ENCODE assay signal across 13 cellular contexts in the genomic region with DNA sequence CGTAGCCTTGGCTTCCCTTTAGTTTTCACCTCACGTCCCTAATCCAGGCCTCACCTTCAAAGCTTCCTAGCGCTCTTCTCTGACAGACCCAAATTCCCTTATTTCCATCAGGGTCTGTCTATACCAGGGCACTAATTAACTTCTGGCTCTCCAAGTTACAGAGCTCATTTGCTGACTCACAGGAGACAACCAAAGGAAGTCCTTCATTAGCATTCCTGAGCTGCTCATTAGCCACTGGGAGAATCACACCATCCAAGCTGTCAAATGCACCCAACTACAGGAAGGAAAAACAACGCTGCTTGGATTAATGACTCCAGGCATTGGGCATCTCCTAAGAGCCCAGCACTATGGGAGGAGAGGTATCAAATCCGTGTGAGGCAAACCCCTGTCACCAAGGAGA.
"Had no signal": no experiment of that assay in that cellular context is flagged by ENCODE, and none has a peak within 500 bp of the region (broad histone marks: within the 10 kb centered on the region; RNA-seq: fewer than 3 reads in every experiment).

No MANE protein-coding gene starts in this region.

- H3K36me3 ChIP-seq: ovary had no signal

- H3K27me3 ChIP-seq: ovary had no signal

- H3K9me3 Mint-ChIP-seq: activated naive CD8-positive, alpha-beta T cell treated with anti-CD3 and anti-CD28 coated beads, Interleukin-2, amount 50 U/mL, for 24 hours; activated T-helper 1 cell treated with anti-CD3 and anti-CD28 coated beads, Interleukin-12 subunit alpha, Interleukin-12 subunit beta, Interleukin-2, Interleukin-4 antibody, amounts not matched to agents 30 ng/mL and 10 ng/mL and 1 ng/mL, durations not matched to agents 14 hours and 24 hours and 36 hours; central memory CD8-positive, alpha-beta T cell; nephron progenitor cell; stimulated activated naive CD8-positive, alpha-beta T cell treated with anti-CD3 and anti-CD28 coated beads, Interleukin-15, Interleukin-2, amounts not matched to agents 100 ng/mL and 50 ng/mL, for 24 hours had no signal

- H3K4me3 ChIP-seq: ovary had no signal

- ATAC-seq: activated naive CD8-positive, alpha-beta T cell treated with anti-CD3 and anti-CD28 coated beads, Interleukin-2, amount 50 U/mL, for 24 hours; left ventricle myocardium superior had no signal

- H3K27ac Mint-ChIP-seq: activated naive CD8-positive, alpha-beta T cell treated with anti-CD3 and anti-CD28 coated beads, Interleukin-2, amount 50 U/mL, for 24 hours; activated T-helper 1 cell treated with anti-CD3 and anti-CD28 coated beads, Interleukin-12 subunit alpha, Interleukin-12 subunit beta, Interleukin-2, Interleukin-4 antibody, amounts not matched to agents 30 ng/mL and 10 ng/mL and 1 ng/mL, durations not matched to agents 14 hours and 24 hours and 36 hours; nephron progenitor cell; stimulated activated naive CD8-positive, alpha-beta T cell treated with anti-CD3 and anti-CD28 coated beads, Interleukin-15, Interleukin-2, amounts not matched to agents 100 ng/mL and 50 ng/mL, for 24 hours had no signal

- H3K9me3 ChIP-seq: ovary had no signal

- DNase-seq: activated naive CD4-positive, alpha-beta T cell treated with Interleukin-2 at 50 U/mL for 16 hours; activated naive CD8-positive, alpha-beta T cell treated with anti-CD3 and anti-CD28 coated beads, Interleukin-2, amount 50 U/mL, for 24 hours; effector memory CD4-positive, alpha-beta T cell; erythroblast; left ventricle myocardium superior; mesenchymal stem cell; nephron progenitor cell; ovary; stimulated activated CD4-positive, alpha-beta T cell treated with anti-CD3 and anti-CD28 coated beads, Interleukin-4, amount 100 ng/mL, for 1 hour; SW 1271 had no signal

- H3K4me1 Mint-ChIP-seq: activated naive CD8-positive, alpha-beta T cell treated with anti-CD3 and anti-CD28 coated beads, Interleukin-2, amount 50 U/mL, for 24 hours; central memory CD8-positive, alpha-beta T cell had no signal

- H3K4me3 Mint-ChIP-seq: activated naive CD8-positive, alpha-beta T cell treated with anti-CD3 and anti-CD28 coated beads, Interleukin-2, amount 50 U/mL, for 24 hours; activated T-helper 1 cell treated with anti-CD3 and anti-CD28 coated beads, Interleukin-12 subunit alpha, Interleukin-12 subunit beta, Interleukin-2, Interleukin-4 antibody, amounts not matched to agents 30 ng/mL and 10 ng/mL and 1 ng/mL, durations not matched to agents 14 hours and 24 hours and 36 hours; central memory CD8-positive, alpha-beta T cell; nephron progenitor cell; stimulated activated naive CD8-positive, alpha-beta T cell treated with anti-CD3 and anti-CD28 coated beads, Interleukin-15, Interleukin-2, amounts not matched to agents 100 ng/mL and 50 ng/mL, for 24 hours had no signal

- H3K27ac ChIP-seq: ovary had no signal
